ENCODE assay signal across 27 cellular contexts in the genomic region with DNA sequence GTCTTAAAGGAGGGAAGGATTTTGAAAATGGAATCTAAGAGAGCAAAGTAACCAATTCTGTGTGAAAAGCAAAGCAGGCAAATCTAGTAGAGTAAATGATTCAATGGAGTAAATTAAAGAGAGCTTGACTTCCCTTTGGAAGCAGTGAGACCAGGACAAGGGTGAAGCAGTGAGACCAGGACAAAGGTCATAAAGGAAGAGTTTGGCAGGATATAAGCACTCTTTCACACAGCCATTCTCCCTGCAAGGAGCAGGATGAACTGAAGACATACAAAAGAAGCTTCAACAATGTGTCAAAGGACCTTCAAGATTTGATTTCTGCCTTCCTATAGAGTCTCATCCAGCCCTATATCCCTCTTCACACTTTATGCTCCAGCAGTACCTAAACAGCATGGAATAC.
"Had no signal": no experiment of that assay in that cellular context is flagged by ENCODE, and none has a peak within 500 bp of the region (broad histone marks: within the 10 kb centered on the region; RNA-seq: fewer than 3 reads in every experiment).

No MANE protein-coding gene starts in this region.

- H3K4me3 Mint-ChIP-seq: activated CD4-positive, alpha-beta T cell treated with anti-CD3 and anti-CD28 coated beads for 36 hours; activated naive CD8-positive, alpha-beta T cell; activated T-cell treated with anti-CD3 and anti-CD28 coated beads, Interleukin-2, amount 50 U/mL, for 4 hours; central memory CD8-positive, alpha-beta T cell; endodermal cell; naive thymus-derived CD4-positive, alpha-beta T cell; neural crest cell; WTC11 had no signal

- H3K4me3 ChIP-seq: coronary artery, esophagus squamous epithelium, heart left ventricle, lower lobe of right lung, spleen, thoracic aorta, upper lobe of left lung had no signal

- H3K36me3 Mint-ChIP-seq: activated naive CD8-positive, alpha-beta T cell; naive thymus-derived CD4-positive, alpha-beta T cell; WTC11 had no signal

- ATAC-seq: activated CD4-positive, alpha-beta T cell treated with anti-CD3 and anti-CD28 coated beads for 36 hours; activated T-cell treated with anti-CD3 and anti-CD28 coated beads, Interleukin-2, amount 50 U/mL, for 4 hours; lower lobe of right lung; naive thymus-derived CD4-positive, alpha-beta T cell; WTC11 had no signal

- H3K36me3 ChIP-seq: esophagus squamous epithelium, heart left ventricle, lower lobe of right lung, spleen, thoracic aorta, upper lobe of left lung had no signal

- H3K27ac ChIP-seq: coronary artery, esophagus squamous epithelium, heart left ventricle, lower lobe of right lung, spleen, thoracic aorta, upper lobe of left lung had no signal

- DNase-seq: activated CD4-positive, alpha-beta T cell treated with anti-CD3 and anti-CD28 coated beads for 36 hours; activated CD4-positive, alpha-beta T cell treated with anti-CD3 and anti-CD28 coated beads, Interleukin-2, amount 50 U/mL, for 4 hours; activated CD8-positive, alpha-beta memory T cell treated with anti-CD3 and anti-CD28 coated beads, Interleukin-2, amount 50 U/mL, for 48 hours; activated naive CD4-positive, alpha-beta T cell; activated T-cell treated with anti-CD3 and anti-CD28 coated beads, Interleukin-2, amount 50 U/mL, for 4 hours; endodermal cell; esophagus squamous epithelium; heart left ventricle; left cardiac atrium; lower lobe of right lung; mesendoderm; naive thymus-derived CD4-positive, alpha-beta T cell; retina; spleen; stimulated activated CD4-positive, alpha-beta T cell treated with anti-CD3 and anti-CD28 coated beads, Interleukin-4, amount 100 ng/mL, for 1 hour; stimulated activated naive CD4-positive, alpha-beta T cell; T-helper 1 cell; T-helper 9 cell; upper lobe of left lung had no signal

- H3K27me3 ChIP-seq: esophagus squamous epithelium, heart left ventricle, spleen, upper lobe of left lung had no signal

- H3K9me3 ChIP-seq: esophagus squamous epithelium, heart left ventricle, lower lobe of right lung, spleen, thoracic aorta, upper lobe of left lung had no signal

- H3K9me3 Mint-ChIP-seq: activated T-cell treated with anti-CD3 and anti-CD28 coated beads, Interleukin-2, amount 50 U/mL, for 4 hours; activated T-helper 2 cell treated with anti-CD3 and anti-CD28 coated beads, Interferon-gamma antibody, Interleukin-2, Interleukin-4, amounts not matched to agents 10 μg/mL and 5 μg/mL and 100 μg/mL, durations not matched to agents 14 hours and 24 hours and 36 hours; central memory CD8-positive, alpha-beta T cell; endodermal cell; naive thymus-derived CD4-positive, alpha-beta T cell; neural crest cell; WTC11 had no signal

- H3K27ac Mint-ChIP-seq: activated CD4-positive, alpha-beta T cell treated with anti-CD3 and anti-CD28 coated beads for 36 hours; activated naive CD8-positive, alpha-beta T cell; activated T-helper 2 cell treated with anti-CD3 and anti-CD28 coated beads, Interferon-gamma antibody, Interleukin-2, Interleukin-4, amounts not matched to agents 10 μg/mL and 5 μg/mL and 100 μg/mL, durations not matched to agents 14 hours and 24 hours and 36 hours; endodermal cell; naive thymus-derived CD4-positive, alpha-beta T cell; progenitor cell of endocrine pancreas; WTC11 had no signal
